In the genomic region with DNA sequence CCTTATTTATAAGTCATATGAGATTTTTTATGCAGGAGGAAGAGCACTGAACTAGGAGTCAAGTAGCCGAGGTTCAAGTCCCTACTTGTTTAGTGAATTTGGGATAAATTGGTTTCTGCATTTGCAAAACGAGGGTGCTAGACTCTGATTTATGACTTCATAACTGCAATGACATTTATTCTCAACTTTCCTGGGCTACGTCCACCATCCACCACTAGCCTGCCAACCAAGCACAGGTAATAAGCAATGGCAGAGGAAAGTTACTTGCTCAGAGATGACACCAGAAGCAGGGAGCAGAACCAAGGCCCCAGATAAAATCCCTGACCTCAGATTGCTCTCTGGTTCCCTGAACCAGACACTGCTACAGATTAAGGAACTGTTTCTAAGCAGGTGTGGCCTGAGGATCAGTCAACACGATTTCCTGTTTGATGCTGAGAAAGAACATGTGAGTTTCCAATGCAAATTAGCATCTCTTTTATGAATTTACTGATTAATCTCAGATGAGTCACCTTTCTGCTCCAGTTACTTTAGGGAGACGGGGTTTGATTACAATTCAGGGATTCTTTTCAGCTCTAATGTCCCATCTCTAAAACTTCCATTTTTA, we compare ENCODE assay signal across 8 cellular contexts.
DNase-seq lines count a peak whose midpoint lies in the region; ATAC-seq and TF ChIP-seq lines count a peak whose summit lies in the region.

No MANE protein-coding gene starts in this region.

- no peaks in the 10 kb centered on the region for H3K9me3 ChIP-seq in WERI-Rb-1 (ENCODE audit: severe bottlenecking)

- no peak for TF ChIP-seq CTCF in WERI-Rb-1 (IDR thresholded peaks at IDR 0.05; ENCODE audit: low read depth, low read length)

- H3K4me3 ChIP-seq in WERI-Rb-1 (ENCODE audit: low read depth, low read length): no peak overlapping the region

- no peak overlapping the region for H3K27ac ChIP-seq in WERI-Rb-1

- peak; percentile 9 for DNase-seq in AG08395 (ENCODE audit: low spot score)
- DNase-seq in WERI-Rb-1: peak; percentile 65
- no peak for DNase-seq in NCI-H1105 (lab: John Stamatoyannopoulos, UW)
- DNase-seq in cerebellar nuclear complex (lab: John Stamatoyannopoulos, UW): no peak
- DNase-seq in effector CD8-positive, alpha-beta T cell (lab: John Stamatoyannopoulos, UW): no peak
- DNase-seq in midbrain (lab: John Stamatoyannopoulos, UW): no peak

- no peaks in the 10 kb centered on the region for H3K36me3 ChIP-seq in WERI-Rb-1

- no peaks in the 10 kb centered on the region for H3K27me3 ChIP-seq in WERI-Rb-1 (ENCODE audit: insufficient read depth, low read depth, severe bottlenecking)

- ATAC-seq in GM19035 (IDR thresholded peaks at IDR 0.05; ENCODE audit: unreplicated experiment) (peak; percentile 72), HG03060 (IDR thresholded peaks at IDR 0.05; ENCODE audit: low read depth, unreplicated experiment) (peak; percentile 69)

Comparison
In these comparisons a context has a peak if more than half of its experiments do, and no peak if none do; other contexts are left out.
1. DNase-seq: peak in AG08395 (single experiment) and WERI-Rb-1 (single experiment); none in NCI-H1105 (single experiment), cerebellar nuclear complex (0 of 2), effector CD8-positive, alpha-beta T cell (single experiment) and midbrain (single experiment).